In the genomic region with DNA sequence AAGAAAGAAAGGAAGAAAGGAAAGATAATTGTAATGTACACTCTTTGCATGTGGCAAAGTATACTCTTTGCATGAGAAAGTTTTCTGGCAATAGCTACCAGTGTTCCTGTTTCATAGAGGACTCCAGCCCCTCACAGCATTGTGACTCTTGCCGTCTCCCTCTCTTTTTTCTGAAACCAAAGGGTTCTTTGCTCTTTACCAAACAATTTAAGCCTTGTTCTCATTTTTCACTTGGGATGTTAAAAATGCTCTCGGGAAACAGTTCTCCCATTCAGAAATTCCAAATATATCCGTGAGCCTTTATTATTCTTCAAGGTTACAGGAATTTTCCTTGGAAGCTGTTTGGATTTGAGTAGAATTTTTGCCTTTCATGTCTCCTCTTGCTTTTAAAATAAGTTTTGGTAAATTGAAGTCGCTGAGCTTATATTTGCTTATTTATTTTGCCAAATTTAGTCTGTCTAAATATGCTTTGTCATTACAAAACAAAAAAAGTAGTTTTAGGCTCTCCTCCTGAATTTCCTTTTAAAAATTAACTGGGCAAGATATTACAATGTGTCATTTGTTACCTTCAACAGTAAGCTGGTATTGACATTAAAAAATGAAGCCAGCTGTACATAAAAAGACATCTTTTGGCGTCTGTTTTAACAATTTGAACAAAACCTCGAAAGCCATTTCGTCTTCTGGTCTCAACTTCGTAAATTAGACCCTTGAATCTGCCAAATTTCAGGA, we compare ENCODE assay signal across 27 cellular contexts.
DNase-seq lines count a peak whose midpoint lies in the region; ATAC-seq and TF ChIP-seq lines count a peak whose summit lies in the region.
"Had no signal": no experiment of that assay in that cellular context is flagged by ENCODE, and none has a peak within 500 bp of the region (broad histone marks: within the 10 kb centered on the region; RNA-seq: fewer than 3 reads in every experiment).

No MANE protein-coding gene starts in this region.

- no peak overlapping the region for H3K4me2 ChIP-seq in GM23338

- ATAC-seq in GM23338 (no peak), right lobe of liver (peak; percentile 29 to 61 (median 56)), sciatic nerve (peak; percentile 60), GM19035 (IDR thresholded peaks at IDR 0.05; ENCODE audit: unreplicated experiment) (no peak), GM18861 (IDR thresholded peaks at IDR 0.05; ENCODE audit: unreplicated experiment) (no peak), left cardiac atrium (no peak)

- TF ChIP-seq POLR2A in right lobe of liver (IDR thresholded peaks at IDR 0.05) = no peak

- no peaks in the 10 kb centered on the region for H4K20me1 ChIP-seq in GM23338 (replicated peaks; ENCODE audit: insufficient read depth)

- no peak overlapping the region for H3K27ac Mint-ChIP-seq in GM23338
- H3K27ac Mint-ChIP-seq: activated CD4-positive, alpha-beta memory T cell treated with anti-CD3 and anti-CD28 coated beads for 36 hours; activated naive CD4-positive, alpha-beta T cell treated with anti-CD3 and anti-CD28 coated beads for 36 hours; B cell; CD4-positive, alpha-beta memory T cell; immature natural killer cell; T-helper 2 cell treated with Interferon-gamma antibody and Interleukin-4, amounts not matched to agents 5 μg/mL and 100 μg/mL, for 36 hours had no signal

- 46% methylated on average over 8 of the region's 8 CpGs for WGBS in right lobe of liver (ENCODE audit: insufficient coverage, low coverage, low lambda C conversion rate, missing lambda C conversion rate)

- no peaks in the 10 kb centered on the region for H3K36me3 Mint-ChIP-seq in GM23338 (ENCODE audit: low read depth)
- H3K36me3 Mint-ChIP-seq: activated CD4-positive, alpha-beta memory T cell treated with anti-CD3 and anti-CD28 coated beads for 36 hours; CD4-positive, alpha-beta memory T cell; immature natural killer cell had no signal

- no peak overlapping the region for H3K4me3 ChIP-seq in GM23338
- no peak overlapping the region for H3K4me3 ChIP-seq in right lobe of liver
- H3K4me3 ChIP-seq: adrenal gland, MG63, Peyer's patch, suprapubic skin, vagina had no signal

- peaks cover 23% of the 10 kb centered on the region for H3K4me1 Mint-ChIP-seq in GM23338
- H3K4me1 Mint-ChIP-seq: CD4-positive, alpha-beta memory T cell had no signal

- H3K9me2 ChIP-seq in GM23338 (ENCODE audit: insufficient read depth) = no peaks in the 10 kb centered on the region

- no peaks in the 10 kb centered on the region for H3K9me3 ChIP-seq in right lobe of liver
- H3K9me3 ChIP-seq: adrenal gland, MG63, Peyer's patch, suprapubic skin, vagina had no signal

- no peak overlapping the region for H3K4me3 Mint-ChIP-seq in GM23338
- H3K4me3 Mint-ChIP-seq: activated CD4-positive, alpha-beta memory T cell treated with anti-CD3 and anti-CD28 coated beads for 36 hours; activated naive CD4-positive, alpha-beta T cell treated with anti-CD3 and anti-CD28 coated beads for 36 hours; B cell; immature natural killer cell; T-helper 2 cell treated with Interferon-gamma antibody and Interleukin-4, amounts not matched to agents 5 μg/mL and 100 μg/mL, for 36 hours had no signal

- H3K27me3 Mint-ChIP-seq in GM23338 (ENCODE audit: insufficient read depth, low read depth, poor library complexity) = peaks cover 8% of the 10 kb centered on the region

- H3K79me2 ChIP-seq in GM23338 (replicated peaks; ENCODE audit: insufficient read depth) = no peaks in the 10 kb centered on the region

- no peaks in the 10 kb centered on the region for H3K27me3 ChIP-seq in GM23338 (ENCODE audit: insufficient read depth)
- no peaks in the 10 kb centered on the region for H3K27me3 ChIP-seq in right lobe of liver
- H3K27me3 ChIP-seq: MG63, suprapubic skin, vagina had no signal

- H3K27ac ChIP-seq in GM23338 (ENCODE audit: low read depth) = no peak overlapping the region
- H3K27ac ChIP-seq in caudate nucleus (ENCODE audit: low read depth, low read length) = peak overlapping the region; percentile 26
- H3K27ac ChIP-seq in right lobe of liver = peak overlapping the region in 2 of 3 donors; percentile 1 to 21
- H3K27ac ChIP-seq: adrenal gland, Peyer's patch, suprapubic skin, vagina had no signal

- H3K36me3 ChIP-seq in GM23338 (ENCODE audit: insufficient read depth) (no peaks in the 10 kb centered on the region), right lobe of liver (no peaks in the 10 kb centered on the region)
- H3K36me3 ChIP-seq: adrenal gland, MG63, Peyer's patch, suprapubic skin, vagina had no signal

- DNase-seq in GM23338 (ENCODE audit: low spot score) = no peak
- peak in 1 of 61 donors; percentile 8 for DNase-seq in caudate nucleus (lab: John Stamatoyannopoulos, UW)
- no peak for DNase-seq in right lobe of liver
- DNase-seq in sciatic nerve (ENCODE audit: low spot score) = no peak
- DNase-seq in NCI-H2196 treated with DMSO at 0.1 percent for 48 hours (lab: John Stamatoyannopoulos, UW; ENCODE audit: unreplicated experiment) = no peak
- DNase-seq in left cardiac atrium = no peak
- DNase-seq: activated CD4-positive, alpha-beta memory T cell treated with anti-CD3 and anti-CD28 coated beads for 36 hours; activated CD4-positive, CD25-positive, alpha-beta regulatory T cell treated with anti-CD3 and anti-CD28 coated beads, Interleukin-2, amount 50 U/mL, for 72 hours; activated naive CD4-positive, alpha-beta T cell treated with anti-CD3 and anti-CD28 coated beads for 36 hours; CD4-positive, alpha-beta memory T cell; immature natural killer cell; KBM-7; mesenchymal stem cell; MG63; NCI-H1105; NCI-H1930; NCI-H2227 treated with DMSO at 0.1 percent for 48 hours; SHP77 treated with DMSO at 0.1 percent for 48 hours; stimulated activated naive CD4-positive, alpha-beta T cell had no signal

- no peaks in the 10 kb centered on the region for H3F3A ChIP-seq in GM23338 (replicated peaks; ENCODE audit: low read depth)

- H3K4me1 ChIP-seq in GM23338 (ENCODE audit: insufficient read depth) (peaks cover 10% of the 10 kb centered on the region; the same call in 1 of the 2 replicates), right lobe of liver (peaks cover 0 to 26% (median 10%) of the 10 kb centered on the region in 4 donors)

- TF ChIP-seq CTCF in GM23338 (conservative IDR thresholded peaks at IDR 0.05; ENCODE audit: low read depth in 2 of 2) = no peak
- TF ChIP-seq CTCF in right lobe of liver (IDR thresholded peaks at IDR 0.05) = no peak

- 0 out of 2 replicates have a peak overlapping the region, but pooled peaks have one; percentile 4 for H2AFZ ChIP-seq in GM23338

- H3K9me3 Mint-ChIP-seq in GM23338 = no peaks in the 10 kb centered on the region
- H3K9me3 Mint-ChIP-seq: activated CD4-positive, alpha-beta memory T cell treated with anti-CD3 and anti-CD28 coated beads for 36 hours; activated naive CD4-positive, alpha-beta T cell treated with anti-CD3 and anti-CD28 coated beads for 36 hours; CD4-positive, alpha-beta memory T cell; immature natural killer cell; T-helper 2 cell treated with Interferon-gamma antibody and Interleukin-4, amounts not matched to agents 5 μg/mL and 100 μg/mL, for 36 hours had no signal

- intact Hi-C loops in right lobe of liver (cut with DNase I) = no loop called here
- intact Hi-C loops in sciatic nerve (cut with DNase I) = no loop called here
- intact Hi-C loops in left cardiac atrium (cut with DNase I) = no loop called here

TF ChIP-seq in GM23338, 12 proteins besides CTCF, POLR2A, EP300 and RAD21:
- TF ChIP-seq CREB1 (CRISPR knock-in tag; IDR thresholded peaks at IDR 0.05; ENCODE audit: low read depth) (no peak), ZNF114 (CRISPR knock-in tag; IDR thresholded peaks at IDR 0.05) (no peak), JUNB (IDR thresholded peaks at IDR 0.05; ENCODE audit: unreplicated experiment) (no peak), ZNF331 (CRISPR knock-in tag; IDR thresholded peaks at IDR 0.05; ENCODE audit: low read depth) (no peak), REST (IDR thresholded peaks at IDR 0.05; ENCODE audit: unreplicated experiment) (no peak), NANOG (IDR thresholded peaks at IDR 0.05; ENCODE audit: borderline replicate concordance) (no peak), STAT1 (IDR thresholded peaks at IDR 0.05; ENCODE audit: unreplicated experiment) (no peak), EZH2 (IDR thresholded peaks at IDR 0.05; ENCODE audit: low read depth, unreplicated experiment) (no peak), POLR2AphosphoS5 (IDR thresholded peaks at IDR 0.05; ENCODE audit: low read depth) (no peak)
- TF ChIP-seq, protein P1, sequence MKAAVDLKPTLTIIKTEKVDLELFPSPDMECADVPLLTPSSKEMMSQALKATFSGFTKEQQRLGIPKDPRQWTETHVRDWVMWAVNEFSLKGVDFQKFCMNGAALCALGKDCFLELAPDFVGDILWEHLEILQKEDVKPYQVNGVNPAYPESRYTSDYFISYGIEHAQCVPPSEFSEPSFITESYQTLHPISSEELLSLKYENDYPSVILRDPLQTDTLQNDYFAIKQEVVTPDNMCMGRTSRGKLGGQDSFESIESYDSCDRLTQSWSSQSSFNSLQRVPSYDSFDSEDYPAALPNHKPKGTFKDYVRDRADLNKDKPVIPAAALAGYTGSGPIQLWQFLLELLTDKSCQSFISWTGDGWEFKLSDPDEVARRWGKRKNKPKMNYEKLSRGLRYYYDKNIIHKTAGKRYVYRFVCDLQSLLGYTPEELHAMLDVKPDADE (IDR thresholded peaks at IDR 0.05) = no peak

Comparison
In these comparisons a context has a peak if more than half of its experiments do, and no peak if none do; other contexts are left out.
1. ATAC-seq: peak in right lobe of liver (4 of 4) and sciatic nerve (single experiment); none in GM23338 (single experiment), GM19035 (single experiment), GM18861 (single experiment) and left cardiac atrium (0 of 2).